In genomic region chr17:40862985-40863733, GRCh38 we compare ENCODE assay signal across 1 cellular context.
TF ChIP-seq lines count a peak whose summit lies in the region.

No MANE protein-coding gene starts in this region.

TF ChIP-seq in HepG2, 621 proteins besides CTCF, POLR2A, EP300 and RAD21 (continued from another document and continues in another):
- TF ChIP-seq ZNF20 (CRISPR knock-in tag; IDR thresholded peaks at IDR 0.05) (no peak), RFX1 (IDR thresholded peaks at IDR 0.05) (no peak), ZC3H4 (CRISPR knock-in tag; IDR thresholded peaks at IDR 0.05; ENCODE audit: borderline replicate concordance) (no peak), ZNF891 (CRISPR knock-in tag; IDR thresholded peaks at IDR 0.05) (no peak), PHF21A (CRISPR knock-in tag; IDR thresholded peaks at IDR 0.05) (no peak), ZNF225 (CRISPR knock-in tag; IDR thresholded peaks at IDR 0.05) (peak; percentile 53; the same call in 1 of the 2 replicates), SOX13 (IDR thresholded peaks at IDR 0.05) (no peak), SOX13 (CRISPR knock-in tag; conservative IDR thresholded peaks at IDR 0.05 in 1 of 2, IDR thresholded peaks at IDR 0.05 in 1 of 2) (peak in 1 of 2 experiments; percentile 39; a peak in 1 of 4 replicates), ARID3A (IDR thresholded peaks at IDR 0.05; ENCODE audit: low read depth, low read length) (no peak), TGIF2 (CRISPR knock-in tag; IDR thresholded peaks at IDR 0.05) (no peak), FOXA1 (IDR thresholded peaks at IDR 0.05) (no peak), FOXA1 (CRISPR knock-in tag; IDR thresholded peaks at IDR 0.05) (peak; percentile 62; the same call in 1 of the 2 replicates), GATA4 (IDR thresholded peaks at IDR 0.05; ENCODE audit: borderline replicate concordance, low read depth) (no peak), NCOA2 (CRISPR knock-in tag; IDR thresholded peaks at IDR 0.05) (no peak), HIC2 (CRISPR knock-in tag; IDR thresholded peaks at IDR 0.05; ENCODE audit: low read depth) (no peak), KIAA2018 (CRISPR knock-in tag; IDR thresholded peaks at IDR 0.05; ENCODE audit: borderline replicate concordance) (no peak), ZNF451 (CRISPR knock-in tag; IDR thresholded peaks at IDR 0.05) (no peak), HNRNPLL (IDR thresholded peaks at IDR 0.05; ENCODE audit: low read depth, low read length, poor library complexity, severe bottlenecking) (peak; percentile 39), ZNF557 (CRISPR knock-in tag; IDR thresholded peaks at IDR 0.05) (no peak), ZNF275 (CRISPR knock-in tag; IDR thresholded peaks at IDR 0.05; ENCODE audit: borderline replicate concordance) (no peak), ATF4 (CRISPR knock-in tag; IDR thresholded peaks at IDR 0.05) (no peak), ZNF598 (CRISPR knock-in tag; IDR thresholded peaks at IDR 0.05; ENCODE audit: borderline replicate concordance) (no peak), ZNF501 (CRISPR knock-in tag; IDR thresholded peaks at IDR 0.05) (0 out of 2 replicates have a peak, but pooled peaks have one; percentile 20), TBX3 (IDR thresholded peaks at IDR 0.05; ENCODE audit: borderline replicate concordance) (no peak), ZNF280D (CRISPR knock-in tag; IDR thresholded peaks at IDR 0.05) (no peak), ZBTB7B (CRISPR knock-in tag; IDR thresholded peaks at IDR 0.05) (peak; percentile 70; the same call in 1 of the 2 replicates), CBX1 (IDR thresholded peaks at IDR 0.05; ENCODE audit: low read depth) (no peak), RAD51 (IDR thresholded peaks at IDR 0.05; ENCODE audit: borderline replicate concordance) (no peak), HDAC2 (CRISPR knock-in tag; IDR thresholded peaks at IDR 0.05) (no peak), ZKSCAN8 (CRISPR knock-in tag; IDR thresholded peaks at IDR 0.05; ENCODE audit: borderline replicate concordance) (no peak), CREBL2 (CRISPR knock-in tag; IDR thresholded peaks at IDR 0.05; ENCODE audit: borderline replicate concordance) (no peak), ZNF879 (CRISPR knock-in tag; IDR thresholded peaks at IDR 0.05) (no peak), ZNF709 (CRISPR knock-in tag; IDR thresholded peaks at IDR 0.05) (no peak), ZNF775 (CRISPR knock-in tag; IDR thresholded peaks at IDR 0.05; ENCODE audit: borderline replicate concordance) (no peak), ZNF747 (CRISPR knock-in tag; IDR thresholded peaks at IDR 0.05; ENCODE audit: borderline replicate concordance) (no peak), PRDM4 (CRISPR knock-in tag; IDR thresholded peaks at IDR 0.05; ENCODE audit: borderline replicate concordance) (no peak), ZBTB14 (CRISPR knock-in tag; IDR thresholded peaks at IDR 0.05) (no peak), FOSL1 (CRISPR knock-in tag; IDR thresholded peaks at IDR 0.05; ENCODE audit: borderline replicate concordance) (no peak), FOXO1 (CRISPR knock-in tag; IDR thresholded peaks at IDR 0.05) (peak; percentile 89), ZNF781 (CRISPR knock-in tag; IDR thresholded peaks at IDR 0.05; ENCODE audit: borderline replicate concordance, not compliant biosample characterization) (no peak)
